In the genomic region with DNA sequence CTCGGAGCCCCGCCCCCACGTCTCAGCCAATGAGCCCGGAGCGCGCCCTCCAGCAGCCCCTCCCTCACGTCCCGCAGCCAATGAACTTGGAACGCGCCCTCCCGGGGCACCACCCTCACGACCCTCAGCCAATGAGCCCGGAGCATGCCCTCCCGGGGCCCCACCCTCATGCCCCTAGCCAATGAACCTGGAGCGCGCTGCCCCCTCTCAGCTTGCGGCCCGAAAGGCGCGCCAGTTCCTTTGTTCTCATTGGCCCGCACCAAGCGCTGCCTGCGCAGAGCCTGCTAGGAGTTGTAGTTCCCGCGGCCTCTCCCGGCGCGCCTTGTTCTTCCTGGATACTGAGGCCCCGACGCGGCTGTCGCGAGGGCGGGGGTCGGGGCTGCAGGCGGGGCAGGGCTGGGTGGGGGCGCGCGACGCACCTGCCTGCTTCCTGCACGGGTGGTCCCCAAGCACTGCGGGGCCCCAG, we compare ENCODE assay signal across 8 cellular contexts.
DNase-seq lines count a peak whose midpoint lies in the region; ATAC-seq lines count a peak whose summit lies in the region.

LRRC45 (plus strand) TSS at position 325 of the 466 bp plus-strand sequence. CDS start 339 bp downstream, outside the sequence.

- H3K27ac ChIP-seq in BLaER1 = peak within 1 kb of the TSS; percentile 81

- H3K9ac ChIP-seq in BLaER1 = peak within 1 kb of the TSS; percentile 84

- H3K4me3 ChIP-seq in BLaER1 = peak within 1 kb of the TSS; percentile 93

- H3K27me3 ChIP-seq in BLaER1 = no peaks in the 10 kb centered on the region

- H4K20me1 ChIP-seq in BLaER1 = peaks cover 41% of the 10 kb centered on the region

- H3K9me3 ChIP-seq in BLaER1 = no peaks in the 10 kb centered on the region

- H3K4me1 ChIP-seq in BLaER1 = peaks cover 41% of the 10 kb centered on the region

- ATAC-seq in GM19397 (IDR thresholded peaks at IDR 0.05; ENCODE audit: unreplicated experiment) = peak; percentile 86
- peak; percentile 71 for ATAC-seq in HG03565 (IDR thresholded peaks at IDR 0.05; ENCODE audit: unreplicated experiment)

- DNase-seq in NCI-H748 treated with DMSO at 0.1 percent for 48 hours (lab: John Stamatoyannopoulos, UW) (peak; percentile 96), cortex of kidney (lab: John Stamatoyannopoulos, UW) (peak; percentile 88), kidney tubule cell (ENCODE audit: low spot score) (peak; percentile 100)
- DNase-seq in activated CD4-positive, alpha-beta T cell treated with anti-CD3 and anti-CD28 coated beads, Interleukin-2, amount 50 U/mL, for 1 hour = peak; percentile 100
- peak; percentile 99 to 100 for DNase-seq in stimulated activated CD4-positive, alpha-beta T cell treated with anti-CD3 and anti-CD28 coated beads, Interleukin-1b, Interleukin-23, amount 100 ng/mL, for 1 hour (ENCODE audit: low read depth in 2 of 2)

- H3K36me3 ChIP-seq in BLaER1 = peaks cover 44% of the 10 kb centered on the region

- peak within 1 kb of the TSS; percentile 99 for H3K4me2 ChIP-seq in BLaER1

Comparison
In these comparisons a context has a peak if more than half of its experiments do, and no peak if none do; other contexts are left out.
1. Peak in every context shown above with its lines: DNase-seq, ATAC-seq, H3K4me3 ChIP-seq and H3K27ac ChIP-seq.